Comparison of ENCODE assay signal across 28 cellular contexts in the genomic region with DNA sequence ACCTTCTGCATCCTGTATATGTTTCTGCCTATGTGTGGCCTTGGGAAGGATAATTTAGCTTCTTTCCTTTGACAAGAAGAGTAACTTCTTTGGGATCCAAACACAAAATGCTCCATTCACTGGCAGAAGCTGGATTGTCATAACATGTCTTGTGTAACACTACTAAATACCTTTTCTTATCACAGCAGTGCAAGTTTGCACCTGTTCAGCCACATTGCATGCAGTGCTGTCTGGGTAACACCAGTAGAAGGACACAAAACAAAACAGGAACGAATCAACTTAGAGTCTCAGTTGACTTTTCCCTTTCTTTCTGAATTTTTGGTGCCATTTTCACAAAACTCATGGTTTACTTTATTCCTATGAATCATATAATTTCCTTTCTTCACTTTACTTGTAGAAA.
"Had no signal": no experiment of that assay in that cellular context is flagged by ENCODE, and none has a peak within 500 bp of the region (broad histone marks: within the 10 kb centered on the region; RNA-seq: fewer than 3 reads in every experiment).

No MANE protein-coding gene starts in this region.

- H3K36me3 ChIP-seq: ascending aorta, breast epithelium, esophagus squamous epithelium, heart left ventricle, WERI-Rb-1 had no signal

- H3K4me3 ChIP-seq: ascending aorta, breast epithelium, coronary artery, dorsolateral prefrontal cortex, esophagus squamous epithelium, heart left ventricle had no signal

- DNase-seq: activated B cell treated with CpG ODN at 0.5 μM for 24 hours; activated CD4-positive, alpha-beta T cell treated with anti-CD3 and anti-CD28 coated beads for 48 hours; activated CD4-positive, alpha-beta T cell treated with anti-CD3 and anti-CD28 coated beads, Interleukin-2, amount 50 U/mL, for 1 hour; activated CD4-positive, alpha-beta T cell treated with anti-CD3 and anti-CD28 coated beads, Interleukin-2, amount 50 U/mL, for 48 hours; activated CD8-positive, alpha-beta memory T cell treated with anti-CD3 and anti-CD28 coated beads for 24 hours; activated CD8-positive, alpha-beta T cell treated with anti-CD3 and anti-CD28 coated beads for 36 hours; activated effector memory CD4-positive, alpha-beta T cell treated with anti-CD3 and anti-CD28 coated beads, Interleukin-2, amount 50 U/mL, for 16 hours; activated naive CD4-positive, alpha-beta T cell; activated naive CD4-positive, alpha-beta T cell treated with anti-CD3 and anti-CD28 coated beads, Interleukin-2, amount 10 ng/mL, durations not matched to agents 7 days and 5 days; activated naive CD8-positive, alpha-beta T cell treated with anti-CD3 and anti-CD28 coated beads, Interleukin-2, amount 10 ng/mL, durations not matched to agents 7 days and 5 days; activated T-cell treated with anti-CD3 and anti-CD28 coated beads, Interleukin-2, amount 50 U/mL, for 1 hour; activated T-cell treated with anti-CD3 and anti-CD28 coated beads, Interleukin-2, amount 50 U/mL, for 48 hours; dorsolateral prefrontal cortex; effector memory CD4-positive, alpha-beta T cell; endodermal cell; erythroblast; esophagus squamous epithelium; glutamatergic neuron; heart left ventricle; T-helper 1 cell; T-helper 17 cell; T1000; WERI-Rb-1 had no signal

- ATAC-seq: activated CD4-positive, CD25-positive, alpha-beta regulatory T cell treated with anti-CD3 and anti-CD28 coated beads, Interleukin-2, amount 50 U/mL, for 24 hours; activated CD8-positive, alpha-beta T cell treated with anti-CD3 and anti-CD28 coated beads for 36 hours; activated naive CD4-positive, alpha-beta T cell treated with anti-CD3 and anti-CD28 coated beads, Interleukin-2, amount 50 U/mL, for 72 hours; heart left ventricle; T-helper 17 cell had no signal

- H3K4me1 ChIP-seq: ascending aorta, breast epithelium, esophagus squamous epithelium, heart left ventricle had no signal

- H3K9me3 ChIP-seq: ascending aorta, breast epithelium, esophagus squamous epithelium had no signal

- H3K27ac ChIP-seq: ascending aorta, breast epithelium, coronary artery, dorsolateral prefrontal cortex, esophagus squamous epithelium, heart left ventricle, WERI-Rb-1 had no signal

- H3K27me3 ChIP-seq: ascending aorta, breast epithelium, dorsolateral prefrontal cortex, esophagus squamous epithelium, heart left ventricle had no signal
